Comparison of ENCODE assay signal across 12 cellular contexts in genomic region chr2:171386627-171387026, GRCh38.
"Had no signal": no experiment of that assay in that cellular context is flagged by ENCODE, and none has a peak within 500 bp of the region (broad histone marks: within the 10 kb centered on the region; RNA-seq: fewer than 3 reads in every experiment).

No MANE protein-coding gene starts in this region.

- H3K27ac ChIP-seq: ascending aorta, esophagus squamous epithelium, neutrophil, transverse colon had no signal

- H3K9me3 ChIP-seq: esophagus squamous epithelium, neutrophil, transverse colon had no signal

- DNase-seq: activated CD4-positive, alpha-beta T cell treated with anti-CD3 and anti-CD28 coated beads, Interleukin-2, amount 50 U/mL, for 4 hours; activated gamma-delta T cell treated with Interleukin-2 at 50 U/mL for 16 hours; activated T-cell treated with anti-CD3 and anti-CD28 coated beads, Interleukin-2, amount 50 U/mL, for 72 hours; esophagus squamous epithelium; foreskin fibroblast; head of caudate nucleus; retina; T-helper 2 cell; transverse colon had no signal

- H3K36me3 ChIP-seq: neutrophil, transverse colon had no signal

- H3K27ac Mint-ChIP-seq: activated T-cell treated with anti-CD3 and anti-CD28 coated beads, Interleukin-2, amount 50 U/mL, for 72 hours had no signal

- H3K4me3 ChIP-seq: ascending aorta, esophagus squamous epithelium, transverse colon had no signal

- H3K4me3 Mint-ChIP-seq: activated T-cell treated with anti-CD3 and anti-CD28 coated beads, Interleukin-2, amount 50 U/mL, for 72 hours had no signal

- H3K27me3 ChIP-seq: ascending aorta, esophagus squamous epithelium, neutrophil, transverse colon had no signal

- ATAC-seq: activated CD4-positive, CD25-positive, alpha-beta regulatory T cell treated with anti-CD3 and anti-CD28 coated beads, Interleukin-2, amount 50 U/mL, for 24 hours; activated T-cell treated with anti-CD3 and anti-CD28 coated beads, Interleukin-2, amount 50 U/mL, for 72 hours had no signal
